ENCODE assay signal across 8 cellular contexts in genomic region chr9:36765468-36766341, GRCh38.
DNase-seq lines count a peak whose midpoint lies in the region; ATAC-seq, FAIRE-seq and TF ChIP-seq lines count a peak whose summit lies in the region.

No MANE protein-coding gene starts in this region.

- no peaks in the 10 kb centered on the region for H3K9me3 Mint-ChIP-seq in T-helper 2 cell treated with Interferon-gamma antibody and Interleukin-4, amounts not matched to agents 5 μg/mL and 100 μg/mL, for 36 hours

- DNase-seq in GM12892 (ENCODE audit: insufficient read length) (peak; percentile 93), NCI-H1436 treated with DMSO at 0.1 percent for 48 hours (lab: John Stamatoyannopoulos, UW) (peak; percentile 94), astrocyte of the spinal cord (ENCODE audit: low read depth, low spot score) (peak; percentile 33), islet precursor cell (peak; percentile 79), AG08395 (ENCODE audit: low spot score) (no peak)
- DNase-seq in T-helper 2 cell treated with Interferon-gamma antibody and Interleukin-4, amounts not matched to agents 5 μg/mL and 100 μg/mL, for 36 hours (ENCODE audit: low spot score), result peak; percentile 84
- DNase-seq in stimulated activated CD4-positive, alpha-beta T cell treated with anti-CD3 and anti-CD28 coated beads, Interleukin-1b, Interleukin-23, amount 100 ng/mL, for 1 hour (ENCODE audit: low read depth in 2 of 2), result peak; percentile 75 to 88

- no peak for TF ChIP-seq CTCF in astrocyte of the spinal cord (IDR thresholded peaks at IDR 0.05; ENCODE audit: low read depth, low read length)

- H3K4me3 Mint-ChIP-seq in T-helper 2 cell treated with Interferon-gamma antibody and Interleukin-4, amounts not matched to agents 5 μg/mL and 100 μg/mL, for 36 hours, result peak overlapping the region; percentile 61

- peak overlapping the region; percentile 12 for H3K4me3 ChIP-seq in astrocyte of the spinal cord (ENCODE audit: low read depth, low read length)

- no peaks in the 10 kb centered on the region for H3K36me3 Mint-ChIP-seq in T-helper 2 cell treated with Interferon-gamma antibody and Interleukin-4, amounts not matched to agents 5 μg/mL and 100 μg/mL, for 36 hours (ENCODE audit: low read depth)

- peak; percentile 50; the same call in 1 of the 2 replicates for TF ChIP-seq POLR2A in GM12892 (IDR thresholded peaks at IDR 0.05; ENCODE audit: low read depth, low read length)

- no peak overlapping the region for H3K27ac Mint-ChIP-seq in T-helper 2 cell treated with Interferon-gamma antibody and Interleukin-4, amounts not matched to agents 5 μg/mL and 100 μg/mL, for 36 hours

- ATAC-seq in HG02759 (IDR thresholded peaks at IDR 0.05; ENCODE audit: unreplicated experiment), result peak; percentile 99

- peaks cover 13% of the 10 kb centered on the region for H3K27me3 Mint-ChIP-seq in T-helper 2 cell treated with Interferon-gamma antibody and Interleukin-4, amounts not matched to agents 5 μg/mL and 100 μg/mL, for 36 hours (ENCODE audit: low read depth)

- in situ Hi-C loops in astrocyte of the spinal cord (cut with HindIII; ENCODE audit: low sequenced_read_pairs), result no loop called here

- peaks cover 3% of the 10 kb centered on the region for H3K4me1 Mint-ChIP-seq in T-helper 2 cell treated with Interferon-gamma antibody and Interleukin-4, amounts not matched to agents 5 μg/mL and 100 μg/mL, for 36 hours (ENCODE audit: low read depth)

- FAIRE-seq in GM12892 (lab: Jason Lieb, UNC), result peak; percentile 97
